14 cellular contexts compared by ENCODE assay signal in the genomic region with DNA sequence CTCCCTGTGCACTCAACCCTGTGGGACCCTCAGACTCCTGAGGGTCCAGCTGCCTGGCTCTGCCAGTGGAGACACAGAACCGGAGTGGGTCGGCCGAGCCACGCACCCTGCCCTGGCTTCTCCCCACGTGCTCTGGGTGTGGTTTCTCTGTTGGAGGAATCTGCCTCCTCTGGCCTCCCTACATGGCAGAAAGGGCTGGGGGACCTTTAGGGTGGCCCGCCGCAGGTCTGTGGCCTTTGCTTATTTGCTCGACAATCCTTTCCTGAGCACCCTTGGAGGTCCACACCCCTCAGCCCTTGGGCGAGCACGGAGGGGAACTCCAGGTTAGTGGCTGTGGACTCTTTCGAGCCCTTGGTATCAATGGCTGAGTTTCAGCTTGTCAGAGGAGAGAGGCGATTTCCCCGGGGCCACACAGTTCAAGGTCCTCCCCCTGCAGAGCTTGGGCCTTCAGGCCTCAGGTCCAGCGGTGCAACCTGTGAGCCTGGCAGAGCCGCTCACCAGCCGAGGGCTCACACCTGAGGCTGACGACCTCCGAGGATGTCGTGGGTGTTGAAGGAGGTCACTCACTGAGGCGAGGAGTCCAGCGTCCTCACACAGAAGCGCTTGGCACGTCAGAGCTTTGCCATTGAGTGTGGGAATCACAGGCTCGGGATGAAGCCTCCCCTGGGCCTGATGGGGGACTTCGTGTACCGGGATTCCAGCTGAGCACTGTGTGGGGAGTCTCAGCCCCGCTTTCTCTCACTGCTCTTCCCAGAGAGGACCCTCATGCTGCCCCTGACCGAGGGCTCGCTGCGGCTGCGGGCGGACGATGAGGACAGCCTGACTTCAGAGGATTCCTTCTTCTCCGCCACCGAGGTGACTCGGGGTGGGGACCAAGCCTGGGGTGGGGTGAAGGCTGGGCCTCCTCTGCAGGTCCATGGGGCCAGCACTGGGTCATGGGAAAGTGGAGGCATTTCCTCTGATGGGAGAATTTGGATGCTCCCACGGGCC. TPM values are rescaled to one million over a fixed set of nuclear protein-coding genes. Genes with fewer than 3 reads are reported as not detected.
DNase-seq lines count a peak whose midpoint lies in the region; ATAC-seq, FAIRE-seq and TF ChIP-seq lines count a peak whose summit lies in the region.
"Had no signal": no experiment of that assay in that cellular context is flagged by ENCODE, and none has a peak within 500 bp of the region (broad histone marks: within the 10 kb centered on the region; RNA-seq: fewer than 3 reads in every experiment).

No MANE protein-coding gene starts in this region.

- H3K9me3 Mint-ChIP-seq in endodermal cell (no peaks in the 10 kb centered on the region), neural crest cell (no peaks in the 10 kb centered on the region)
- H3K9me3 Mint-ChIP-seq in activated T-helper 17 cell treated with anti-CD3 and anti-CD28 coated beads, Interleukin-2, amount 50 U/mL, for 72 hours = no peaks in the 10 kb centered on the region
- H3K9me3 Mint-ChIP-seq: GM23338 had no signal

- no peak for TF ChIP-seq RAD21 in A549 (conservative IDR thresholded peaks at IDR 0.05 in 1 of 2, IDR thresholded peaks at IDR 0.05 in 1 of 2)

- H3K36me3 Mint-ChIP-seq in endodermal cell (ENCODE audit: low read depth) (peaks cover 31% of the 10 kb centered on the region), neural crest cell (ENCODE audit: low read depth) (no peaks in the 10 kb centered on the region)
- H3K36me3 Mint-ChIP-seq in activated T-helper 17 cell treated with anti-CD3 and anti-CD28 coated beads, Interleukin-2, amount 50 U/mL, for 72 hours (ENCODE audit: low read depth) = peaks cover 38% of the 10 kb centered on the region

- H3K4me1 Mint-ChIP-seq in endodermal cell (no peaks in the 10 kb centered on the region), neural crest cell (no peaks in the 10 kb centered on the region)
- no peaks in the 10 kb centered on the region for H3K4me1 Mint-ChIP-seq in activated T-helper 17 cell treated with anti-CD3 and anti-CD28 coated beads, Interleukin-2, amount 50 U/mL, for 72 hours
- H3K4me1 Mint-ChIP-seq: CD4-positive, alpha-beta memory T cell; GM23338 had no signal

- POLR2A ChIA-PET in A549 (lab: Yijun Ruan, JAX) (no interaction called here), PC-9 (lab: Charles Lee; ENCODE audit: unreplicated experiment) (no interaction called here)

- BruUV-seq in PC-9 (replicated peaks; lab: Mats Ljungman, UMichigan) = no TSS peak

- peaks cover 19% of the 10 kb centered on the region; the same call in 1 of the 2 replicates for H3F3A ChIP-seq in PC-9 (ENCODE audit: insufficient read depth, low read depth)

- H3K4me3 ChIP-seq in A549 = no peak overlapping the region
- no peak overlapping the region for H3K4me3 ChIP-seq in PC-9
- H3K4me3 ChIP-seq in endodermal cell (ENCODE audit: low read length) = no peak overlapping the region
- H3K4me3 ChIP-seq: GM12878, GM23338 had no signal

- WGBS in A549 (ENCODE audit: missing lambda C conversion rate) = 91% methylated on average over 37 of the region's 37 CpGs
- WGBS in endodermal cell (ENCODE audit: insufficient coverage in 1 of 2, insufficient read length in 1 of 2), 2 experiments = 96 to 97% methylated on average over 24 to 37 of the region's 37 CpGs

- DNase-seq in A549 (ENCODE audit: low read depth in 1 of 2, low spot score in 1 of 2) (no peak), PC-9 (no peak), endodermal cell (peak; percentile 36), neural crest cell (ENCODE audit: low read depth, low spot score) (no peak)
- DNase-seq: BE2C; CD4-positive, alpha-beta memory T cell; DMS79; H7 had no signal

- no peak for FAIRE-seq in A549 (lab: Jason Lieb, UNC)
- FAIRE-seq: GM12878 had no signal

- H3K4me2 ChIP-seq in A549 = no peak overlapping the region
- peak overlapping the region; percentile 55 for H3K4me2 ChIP-seq in PC-9
- H3K4me2 ChIP-seq: GM23338 had no signal

- TF ChIP-seq EP300 in A549 (IDR thresholded peaks at IDR 0.05) = no peak

- no peak overlapping the region for H2AFZ ChIP-seq in PC-9
- H2AFZ ChIP-seq: GM23338 had no signal

- CTCF ChIA-PET in A549 (lab: Yijun Ruan, JAX) = interaction anchor here (0.7 to 1.2 kb wide), 2 partner anchors 29 to 32 kb away, joined by 3 to 7 read pairs; a partner anchor contains a TSS
- CTCF ChIA-PET in PC-9 (lab: Charles Lee) = no interaction called here

- peaks cover 8% of the 10 kb centered on the region; the same call in 1 of the 3 replicates for H3K4me1 ChIP-seq in A549
- peaks cover 31% of the 10 kb centered on the region for H3K4me1 ChIP-seq in PC-9 (replicated peaks; ENCODE audit: insufficient read depth)
- H3K4me1 ChIP-seq in endodermal cell (ENCODE audit: control insufficient read depth, insufficient read depth, low read length) = no peaks in the 10 kb centered on the region
- H3K4me1 ChIP-seq: BE2C had no signal

- peak; percentile 24 to 27; a peak in 3 of 6 replicates for ATAC-seq in A549
- no peak for ATAC-seq in HG03378 (IDR thresholded peaks at IDR 0.05; ENCODE audit: unreplicated experiment)
- no peak for ATAC-seq in HG03175 (IDR thresholded peaks at IDR 0.05; ENCODE audit: unreplicated experiment)
- no peak for ATAC-seq in activated T-helper 17 cell treated with anti-CD3 and anti-CD28 coated beads, Interleukin-2, amount 50 U/mL, for 72 hours (replicated peaks)
- ATAC-seq: GM12878, GM23338 had no signal

- no peaks in the 10 kb centered on the region for H3K79me2 ChIP-seq in PC-9 (ENCODE audit: low read depth)

- no peak for TF ChIP-seq POLR2A in A549 (IDR thresholded peaks at IDR 0.05; ENCODE audit: low read length)

- no peaks in the 10 kb centered on the region for H3K27me3 ChIP-seq in PC-9 (ENCODE audit: insufficient read depth, low read depth)
- H3K27me3 ChIP-seq in endodermal cell (ENCODE audit: control insufficient read depth, insufficient read depth, low read length, poor library complexity, severe bottlenecking) = no peaks in the 10 kb centered on the region
- H3K27me3 ChIP-seq: BE2C had no signal

- H3K36me3 ChIP-seq in PC-9 (ENCODE audit: low read depth) (peaks cover 10% of the 10 kb centered on the region; the same call in 1 of the 2 replicates), endodermal cell (ENCODE audit: control insufficient read depth, insufficient read depth, low read length) (peaks cover 28% of the 10 kb centered on the region)

- H3K4me3 Mint-ChIP-seq in endodermal cell (no peak overlapping the region), neural crest cell (no peak overlapping the region)
- no peak overlapping the region for H3K4me3 Mint-ChIP-seq in activated T-helper 17 cell treated with anti-CD3 and anti-CD28 coated beads, Interleukin-2, amount 50 U/mL, for 72 hours
- H3K4me3 Mint-ChIP-seq: CD4-positive, alpha-beta memory T cell; GM23338 had no signal

- H3K9me2 ChIP-seq in PC-9 (ENCODE audit: insufficient read depth) = no peaks in the 10 kb centered on the region

- H3K27ac ChIP-seq in A549 (no peak overlapping the region), PC-9 (peak overlapping the region; percentile 43; the same call in 1 of the 2 replicates), endodermal cell (ENCODE audit: low read depth, low read length) (no peak overlapping the region)
- H3K27ac ChIP-seq: C4-2B had no signal

- H3K27me3 Mint-ChIP-seq in endodermal cell (ENCODE audit: insufficient read depth) (no peaks in the 10 kb centered on the region), neural crest cell (ENCODE audit: low read depth) (no peaks in the 10 kb centered on the region)
- H3K27me3 Mint-ChIP-seq in activated T-helper 17 cell treated with anti-CD3 and anti-CD28 coated beads, Interleukin-2, amount 50 U/mL, for 72 hours = no peaks in the 10 kb centered on the region
- H3K27me3 Mint-ChIP-seq: CD4-positive, alpha-beta memory T cell had no signal

- intact Hi-C loops in PC-9 (cut with micrococcal nuclease; ENCODE audit: unreplicated experiment) = loop anchor here (10.0 kb wide), 1 partner anchor 505 kb away; a partner anchor contains a TSS

- H3K27ac Mint-ChIP-seq in endodermal cell (no peak overlapping the region), neural crest cell (ENCODE audit: unreplicated experiment) (peak overlapping the region; percentile 35)
- no peak overlapping the region for H3K27ac Mint-ChIP-seq in activated T-helper 17 cell treated with anti-CD3 and anti-CD28 coated beads, Interleukin-2, amount 50 U/mL, for 72 hours
- H3K27ac Mint-ChIP-seq: CD4-positive, alpha-beta memory T cell; GM23338 had no signal

- H3K9me3 ChIP-seq in A549 = no peaks in the 10 kb centered on the region
- no peaks in the 10 kb centered on the region for H3K9me3 ChIP-seq in PC-9 (ENCODE audit: insufficient read depth, low read depth)
- no peaks in the 10 kb centered on the region for H3K9me3 ChIP-seq in endodermal cell (ENCODE audit: control insufficient read depth, low read length)
- H3K9me3 ChIP-seq: BE2C had no signal

- TF ChIP-seq CTCF in A549 (IDR thresholded peaks at IDR 0.05) (no peak), PC-9 (conservative IDR thresholded peaks at IDR 0.05) (no peak), endodermal cell (conservative IDR thresholded peaks at IDR 0.05) (no peak), neural crest cell (conservative IDR thresholded peaks at IDR 0.05) (no peak)

- H4K20me1 ChIP-seq in PC-9 (ENCODE audit: insufficient read depth) = no peaks in the 10 kb centered on the region

- H3K9ac ChIP-seq in endodermal cell (ENCODE audit: extremely low read depth, low read length, poor library complexity, severe bottlenecking) = no peak overlapping the region

RNA-seq across cellular contexts. Expression of a gene that starts 20.8 kb away (rescaled TPM):
- 25.6 and 31.4 TPM in 2 replicates for polyA plus RNA-seq in A549 (2011; rRNA removed)
- polyA plus RNA-seq in A549 (2012; cell fraction: cytosol; rRNA removed) = 37.1 and 43.6 TPM in 2 replicates
- 48.5 and 52.7 TPM in 2 replicates for polyA plus RNA-seq in A549 (2012; cell fraction: nucleus; rRNA removed)
- polyA plus RNA-seq in A549 (2017; fragmentation: RNase III; extraction: RNeasy Plus Mini Kit Qiagen cat#74134 plus additional on column Dnase treatment) = 21.8 to 23.5 TPM (median 22.2 TPM) in 3 replicates
- polyA minus RNA-seq in A549 (2011; rRNA and poly(A)+ RNA removed) = 21.0 and 23.0 TPM in 2 replicates
- total RNA-seq in PC-9 (2021) = 21.5 and 24.4 TPM in 2 replicates
- 10 to 100 TPM; 30.1 to 30.4 TPM for total RNA-seq in endodermal cell
- polyA plus RNA-seq in endodermal cell (2013, experiment 1 of 2) = 28.6 TPM
- 25.3 TPM for polyA plus RNA-seq in endodermal cell (2013, experiment 2 of 2)
- total RNA-seq in neural crest cell = 43.1 and 43.9 TPM in 2 replicates
- total RNA-seq in activated T-helper 17 cell treated with anti-CD3 and anti-CD28 coated beads, Interleukin-2, amount 50 U/mL, for 72 hours = 10 to 100 TPM; 12.3 to 20.8 TPM

RNA-seq across cellular contexts. Expression of a gene that starts 23.7 kb away (rescaled TPM):
- polyA plus RNA-seq in A549 (2011; rRNA removed) = 6.3 and 6.4 TPM in 2 replicates
- polyA plus RNA-seq in A549 (2012; cell fraction: cytosol; rRNA removed) = 14.6 and 16.3 TPM in 2 replicates
- 65.4 and 92.7 TPM in 2 replicates for polyA plus RNA-seq in A549 (2012; cell fraction: nucleus; rRNA removed)
- polyA plus RNA-seq in A549 (2017; fragmentation: RNase III; extraction: RNeasy Plus Mini Kit Qiagen cat#74134 plus additional on column Dnase treatment) = 12.8 to 16.1 TPM (median 15.1 TPM) in 3 replicates
- polyA minus RNA-seq in A549 (2011; rRNA and poly(A)+ RNA removed) = 4.3 and 6.2 TPM in 2 replicates
- total RNA-seq in PC-9 (2021) = 40.7 and 48.2 TPM in 2 replicates
- total RNA-seq in endodermal cell = 10 to 100 TPM; 41.4 to 41.5 TPM
- 23.0 TPM for polyA plus RNA-seq in endodermal cell (2013, experiment 1 of 2)
- 17.8 TPM for polyA plus RNA-seq in endodermal cell (2013, experiment 2 of 2)
- total RNA-seq in neural crest cell = 34.4 and 38.3 TPM in 2 replicates
- 10 to 100 TPM; 23.8 to 35.0 TPM for total RNA-seq in activated T-helper 17 cell treated with anti-CD3 and anti-CD28 coated beads, Interleukin-2, amount 50 U/mL, for 72 hours

RNA-seq across cellular contexts. Expression of a gene that starts 32.0 kb away (rescaled TPM):
- polyA plus RNA-seq in A549 (2011; rRNA removed) (28.3 and 30.0 TPM in 2 replicates), A549 (2017; fragmentation: RNase III; extraction: RNeasy Plus Mini Kit Qiagen cat#74134 plus additional on column Dnase treatment) (40.2 to 42.6 TPM (median 40.6 TPM) in 3 replicates)
- polyA plus RNA-seq in A549 (2012; cell fraction: cytosol; rRNA removed) = 55.5 and 69.2 TPM in 2 replicates
- 276 and 298 TPM in 2 replicates for polyA plus RNA-seq in A549 (2012; cell fraction: nucleus; rRNA removed)
- 29.5 and 40.5 TPM in 2 replicates for polyA minus RNA-seq in A549 (2011; rRNA and poly(A)+ RNA removed)
- total RNA-seq in PC-9 (2021) (184 and 213 TPM in 2 replicates), endodermal cell (10 to 100 TPM; 86.9 to 98.1 TPM), neural crest cell (71.7 and 76.1 TPM in 2 replicates)
- polyA plus RNA-seq in endodermal cell (2013, experiment 1 of 2) = 82.3 TPM
- polyA plus RNA-seq in endodermal cell (2013, experiment 2 of 2) = 77.3 TPM
- 10 to 100 TPM; 57.7 to 76.0 TPM for total RNA-seq in activated T-helper 17 cell treated with anti-CD3 and anti-CD28 coated beads, Interleukin-2, amount 50 U/mL, for 72 hours

RNA-seq across cellular contexts. Expression of a gene that starts 50.5 kb away (rescaled TPM):
- polyA plus RNA-seq in A549 (2011; rRNA removed) (20.5 and 20.8 TPM in 2 replicates), A549 (2017; fragmentation: RNase III; extraction: RNeasy Plus Mini Kit Qiagen cat#74134 plus additional on column Dnase treatment) (22.7 to 26.2 TPM (median 26.0 TPM) in 3 replicates)
- polyA plus RNA-seq in A549 (2012; cell fraction: cytosol; rRNA removed) = 25.2 and 33.6 TPM in 2 replicates
- polyA plus RNA-seq in A549 (2012; cell fraction: nucleus; rRNA removed) = 37.5 and 53.0 TPM in 2 replicates
- 26.6 and 34.0 TPM in 2 replicates for polyA minus RNA-seq in A549 (2011; rRNA and poly(A)+ RNA removed)
- total RNA-seq in PC-9 (2021) (40.3 and 60.0 TPM in 2 replicates), endodermal cell (10 to 100 TPM; 17.2 to 17.5 TPM), neural crest cell (24.9 and 26.0 TPM in 2 replicates)
- polyA plus RNA-seq in endodermal cell (2013, experiment 1 of 2) = 25.3 TPM
- polyA plus RNA-seq in endodermal cell (2013, experiment 2 of 2) = 24.3 TPM
- total RNA-seq in activated T-helper 17 cell treated with anti-CD3 and anti-CD28 coated beads, Interleukin-2, amount 50 U/mL, for 72 hours = 10 to 100 TPM; 19.8 to 21.8 TPM

RNA-seq across cellular contexts. Expression of a gene that starts 51.1 kb away (rescaled TPM):
- polyA plus RNA-seq in A549 (2011; rRNA removed) (140 and 149 TPM in 2 replicates), A549 (2017; fragmentation: RNase III; extraction: RNeasy Plus Mini Kit Qiagen cat#74134 plus additional on column Dnase treatment) (140 to 167 TPM (median 161 TPM) in 3 replicates)
- polyA plus RNA-seq in A549 (2012; cell fraction: cytosol; rRNA removed) = 95.3 and 125 TPM in 2 replicates
- 109 and 124 TPM in 2 replicates for polyA plus RNA-seq in A549 (2012; cell fraction: nucleus; rRNA removed)
- polyA minus RNA-seq in A549 (2011; rRNA and poly(A)+ RNA removed) = 150 and 168 TPM in 2 replicates
- total RNA-seq in PC-9 (2021) (182 and 197 TPM in 2 replicates), endodermal cell (100 to 1,000 TPM; 134 to 139 TPM), neural crest cell (136 and 144 TPM in 2 replicates)
- 105 TPM for polyA plus RNA-seq in endodermal cell (2013, experiment 1 of 2)
- 96.3 TPM for polyA plus RNA-seq in endodermal cell (2013, experiment 2 of 2)
- 100 to 1,000 TPM in 1 of 2 donors, 10 to 100 TPM in 1; 77.9 to 131 TPM for total RNA-seq in activated T-helper 17 cell treated with anti-CD3 and anti-CD28 coated beads, Interleukin-2, amount 50 U/mL, for 72 hours

Comparison
In these comparisons a context has a peak if more than half of its experiments do, and no peak if none do; other contexts are left out.
1. ATAC-seq: peak in A549 (2 of 2); none in HG03378 (single experiment), HG03175 (single experiment) and activated T-helper 17 cell treated with anti-CD3 and anti-CD28 coated beads, Interleukin-2, amount 50 U/mL, for 72 hours (single experiment).